In genomic region chr6:71391126-71391525, GRCh38 we compare ENCODE assay signal across 17 cellular contexts.
"Had no signal": no experiment of that assay in that cellular context is flagged by ENCODE, and none has a peak within 500 bp of the region (broad histone marks: within the 10 kb centered on the region; RNA-seq: fewer than 3 reads in every experiment).

No MANE protein-coding gene starts in this region.

- H3K4me3 Mint-ChIP-seq: activated T-cell treated with anti-CD3 and anti-CD28 coated beads, Interleukin-2, amount 50 U/mL, for 72 hours; dendritic cell treated with granulocyte-macrophage colony-stimulating factor and Interleukin-4, amounts not matched to agents 40 ng/mL and 50 ng/mL, for 4 days; mesothelial cell of epicardium; stimulated activated naive CD8-positive, alpha-beta T cell treated with anti-CD3 and anti-CD28 coated beads, Interleukin-15, Interleukin-2, amounts not matched to agents 100 ng/mL and 50 ng/mL, for 24 hours; T-helper 17 cell had no signal

- H3K27me3 ChIP-seq: esophagus squamous epithelium, right atrium auricular region, suprapubic skin, transverse colon had no signal

- H3K4me3 ChIP-seq: esophagus squamous epithelium, lung, right atrium auricular region, suprapubic skin, transverse colon had no signal

- H3K27ac ChIP-seq: esophagus squamous epithelium, right atrium auricular region, suprapubic skin, transverse colon, WERI-Rb-1 had no signal

- H3K27ac Mint-ChIP-seq: dendritic cell treated with granulocyte-macrophage colony-stimulating factor and Interleukin-4, amounts not matched to agents 40 ng/mL and 50 ng/mL, for 4 days; mesothelial cell of epicardium; stimulated activated naive CD8-positive, alpha-beta T cell treated with anti-CD3 and anti-CD28 coated beads, Interleukin-15, Interleukin-2, amounts not matched to agents 100 ng/mL and 50 ng/mL, for 24 hours; T-helper 17 cell had no signal

- DNase-seq: activated CD4-positive, alpha-beta T cell treated with anti-CD3 and anti-CD28 coated beads, Interleukin-2, amount 50 U/mL, for 4 hours; activated effector memory CD4-positive, alpha-beta T cell treated with anti-CD3 and anti-CD28 coated beads, Interleukin-2, amount 50 U/mL, for 16 hours; activated naive CD4-positive, alpha-beta T cell treated with anti-CD3 and anti-CD28 coated beads, Interleukin-2, amount 50 U/mL, for 16 hours; activated T-cell treated with anti-CD3 and anti-CD28 coated beads, Interleukin-2, amount 50 U/mL, for 72 hours; effector memory CD4-positive, alpha-beta T cell; esophagus squamous epithelium; occipital lobe; T-helper 17 cell; transverse colon; WERI-Rb-1 had no signal

- H3K9me3 ChIP-seq: esophagus squamous epithelium, right atrium auricular region, suprapubic skin, transverse colon had no signal

- H3K36me3 ChIP-seq: esophagus squamous epithelium, right atrium auricular region, suprapubic skin, transverse colon, WERI-Rb-1 had no signal

- H3K9me3 Mint-ChIP-seq: activated T-cell treated with anti-CD3 and anti-CD28 coated beads, Interleukin-2, amount 50 U/mL, for 72 hours; dendritic cell treated with granulocyte-macrophage colony-stimulating factor and Interleukin-4, amounts not matched to agents 40 ng/mL and 50 ng/mL, for 4 days; mesothelial cell of epicardium; stimulated activated naive CD8-positive, alpha-beta T cell treated with anti-CD3 and anti-CD28 coated beads, Interleukin-15, Interleukin-2, amounts not matched to agents 100 ng/mL and 50 ng/mL, for 24 hours had no signal

- ATAC-seq: activated T-cell treated with anti-CD3 and anti-CD28 coated beads, Interleukin-2, amount 50 U/mL, for 72 hours; T-helper 17 cell had no signal

- FAIRE-seq: bronchial epithelial cell had no signal
